In genomic region chr17:6021011-6021400, GRCh38 we compare ENCODE assay signal across 17 cellular contexts. TPM values are rescaled to one million over a fixed set of nuclear protein-coding genes. Genes with fewer than 3 reads are reported as not detected.
"Had no signal": no experiment of that assay in that cellular context is flagged by ENCODE, and none has a peak within 500 bp of the region (broad histone marks: within the 10 kb centered on the region; RNA-seq: fewer than 3 reads in every experiment).

No MANE protein-coding gene starts in this region.

- DNase-seq: cortex of kidney; dorsolateral prefrontal cortex; effector CD8-positive, alpha-beta T cell; foreskin keratinocyte; immature natural killer cell; kidney; left colon; natural killer cell; posterior cingulate gyrus; stimulated activated CD4-positive, alpha-beta T cell treated with anti-CD3 and anti-CD28 coated beads, Interleukin-4, amount 100 ng/mL, for 1 hour; stimulated activated CD8-positive, alpha-beta memory T cell treated with anti-CD3 and anti-CD28 coated beads, Interleukin-4, amount 100 ng/mL, for 48 hours; upper lobe of right lung had no signal

- H3K4me1 ChIP-seq: foreskin keratinocyte, right atrium auricular region, tibial nerve, upper lobe of right lung, vagina had no signal

- H3K27me3 ChIP-seq: foreskin keratinocyte, right atrium auricular region, tibial nerve, vagina had no signal

- H3K27ac ChIP-seq: dorsolateral prefrontal cortex, foreskin keratinocyte, right atrium auricular region, tibial nerve, upper lobe of right lung, vagina had no signal

- H3K4me3 ChIP-seq: dorsolateral prefrontal cortex, right atrium auricular region, tibial nerve, upper lobe of right lung, vagina had no signal

- ATAC-seq: esophagus mucosa; foreskin keratinocyte; left colon; natural killer cell; stimulated activated effector memory CD8-positive, alpha-beta T cell treated with anti-CD3 and anti-CD28 coated beads, Interleukin-12 subunit alpha, Interleukin-12 subunit beta, amount 100 ng/mL, for 72 hours; upper lobe of right lung had no signal

- H3K36me3 ChIP-seq: right atrium auricular region, tibial nerve, upper lobe of right lung, vagina had no signal

- H3K9me3 ChIP-seq: right atrium auricular region, tibial nerve, upper lobe of right lung, vagina had no signal

RNA-seq across cellular contexts. Expression of gene WSCD1, which starts 49.2 kb away (rescaled TPM):
- total RNA-seq: foreskin keratinocyte had no signal
- polyA plus RNA-seq: foreskin keratinocyte had no signal
